27 cellular contexts compared by ENCODE assay signal in the genomic region with DNA sequence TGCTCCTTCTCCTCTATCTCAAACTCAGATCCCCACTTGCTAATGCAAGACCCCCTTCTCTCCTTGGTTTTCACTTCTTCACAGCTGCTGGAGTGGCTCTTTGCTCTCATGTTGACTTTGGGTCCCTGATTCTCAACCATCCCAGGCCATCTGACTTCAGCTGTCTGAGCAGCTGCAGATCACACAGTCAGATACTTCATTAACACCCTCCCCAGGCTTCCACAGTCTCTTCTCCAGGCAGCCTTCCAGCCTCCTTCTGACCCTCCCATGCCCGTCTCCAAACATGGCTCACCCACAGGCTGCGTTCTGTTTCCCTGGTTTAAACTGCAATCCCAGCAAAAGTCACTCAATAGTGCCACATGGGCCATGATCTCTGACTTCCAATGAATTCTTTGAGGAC.
A peak's percentile ranks its signal among the peaks of the same experiment; 100 is the strongest.
DNase-seq lines count a peak whose midpoint lies in the region; ATAC-seq lines count a peak whose summit lies in the region.
"Had no signal": no experiment of that assay in that cellular context is flagged by ENCODE, and none has a peak within 500 bp of the region (broad histone marks: within the 10 kb centered on the region; RNA-seq: fewer than 3 reads in every experiment).

No MANE protein-coding gene starts in this region.

- intact Hi-C loops in right cardiac atrium (cut with DNase I): no loop called here
- intact Hi-C loops in Right ventricle myocardium superior (cut with DNase I): no loop called here

- H3K9me3 ChIP-seq in right cardiac atrium (ENCODE audit: control insufficient read depth, low read length) (no peaks in the 10 kb centered on the region), T-helper 17 cell (ENCODE audit: control insufficient read depth, low read length, poor library complexity, severe bottlenecking) (no peaks in the 10 kb centered on the region)
- H3K9me3 ChIP-seq: Caco-2, HAP-1, transverse colon had no signal

- peak overlapping the region; percentile 49 for H3K4me3 Mint-ChIP-seq in T-helper 17 cell
- H3K4me3 Mint-ChIP-seq in memory B cell: no peak overlapping the region
- H3K4me3 Mint-ChIP-seq in stimulated activated memory B cell treated with anti-CD40 and anti-IgM and Interleukin-4, amounts not matched to agents 10 μg/mL and 1 μg/mL and 100 μg/mL, for 72 hours: no peak overlapping the region
- H3K4me3 Mint-ChIP-seq: immature natural killer cell; T-helper 2 cell treated with Interferon-gamma antibody and Interleukin-4, amounts not matched to agents 5 μg/mL and 100 μg/mL, for 36 hours had no signal

- ATAC-seq in right cardiac atrium: peak in 1 of 2 donors; percentile 16
- ATAC-seq in Right ventricle myocardium superior (ENCODE audit: poor library complexity): no peak
- no peak for ATAC-seq in T-helper 17 cell
- no peak for ATAC-seq in memory B cell (ENCODE audit: low read depth)
- no peak for ATAC-seq in stimulated activated memory B cell treated with anti-CD40 and anti-IgM and Interleukin-4, amounts not matched to agents 10 μg/mL and 1 μg/mL and 100 μg/mL, for 72 hours
- no peak for ATAC-seq in HG03354 (IDR thresholded peaks at IDR 0.05; ENCODE audit: poor library complexity, severe bottlenecking, unreplicated experiment)
- ATAC-seq in HG02884 (IDR thresholded peaks at IDR 0.05; ENCODE audit: unreplicated experiment): no peak
- ATAC-seq: sciatic nerve had no signal

- H3K27ac Mint-ChIP-seq in T-helper 17 cell (peak overlapping the region; percentile 99), memory B cell (peak overlapping the region; percentile 30)
- peak overlapping the region; percentile 14 for H3K27ac Mint-ChIP-seq in stimulated activated memory B cell treated with anti-CD40 and anti-IgM and Interleukin-4, amounts not matched to agents 10 μg/mL and 1 μg/mL and 100 μg/mL, for 72 hours
- H3K27ac Mint-ChIP-seq: T-helper 2 cell treated with Interferon-gamma antibody and Interleukin-4, amounts not matched to agents 5 μg/mL and 100 μg/mL, for 36 hours had no signal

- DNase-seq in right cardiac atrium: no peak
- no peak for DNase-seq in Right ventricle myocardium superior
- no peak for DNase-seq in T-helper 17 cell
- DNase-seq in memory B cell (ENCODE audit: low spot score in 2 of 2): no peak
- DNase-seq: activated CD4-positive, alpha-beta T cell treated with anti-CD3 and anti-CD28 coated beads for 4 hours; aorta; Caco-2; effector memory CD4-positive, alpha-beta T cell; GF-D8; immature natural killer cell; mammary epithelial cell; MV-4-11; NCI-H1436; NCI-H2081 treated with DMSO at 0.1 percent for 48 hours; NCI-H2227 treated with DMSO at 0.1 percent for 48 hours; NCI-H69; SHP77; stimulated activated CD4-positive, alpha-beta T cell treated with anti-CD3 and anti-CD28 coated beads, Interleukin-4, amount 100 ng/mL, for 1 hour; transverse colon had no signal

- H3K4me1 ChIP-seq in right cardiac atrium (ENCODE audit: control insufficient read depth, insufficient read depth, low read length): peaks cover 6% of the 10 kb centered on the region

- H3K27me3 ChIP-seq in right cardiac atrium (ENCODE audit: control insufficient read depth, insufficient read depth): no peaks in the 10 kb centered on the region
- H3K27me3 ChIP-seq: transverse colon had no signal

- H3K4me3 ChIP-seq in right cardiac atrium (ENCODE audit: low read length): no peak overlapping the region
- H3K4me3 ChIP-seq: coronary artery, HAP-1, transverse colon had no signal

- H3K27me3 Mint-ChIP-seq in T-helper 17 cell (no peaks in the 10 kb centered on the region), memory B cell (no peaks in the 10 kb centered on the region)
- H3K27me3 Mint-ChIP-seq in stimulated activated memory B cell treated with anti-CD40 and anti-IgM and Interleukin-4, amounts not matched to agents 10 μg/mL and 1 μg/mL and 100 μg/mL, for 72 hours: no peaks in the 10 kb centered on the region
- H3K27me3 Mint-ChIP-seq: IgD-negative memory B cell had no signal

- 81% methylated on average over 2 of the region's 2 CpGs for WGBS in right cardiac atrium

- peak overlapping the region; percentile 55 for H3K27ac ChIP-seq in right cardiac atrium (ENCODE audit: low read length)
- H3K27ac ChIP-seq: coronary artery, transverse colon had no signal

- H3K4me1 Mint-ChIP-seq in T-helper 17 cell: peaks cover 61% of the 10 kb centered on the region
- H3K4me1 Mint-ChIP-seq in memory B cell: peaks cover 42% of the 10 kb centered on the region
- H3K4me1 Mint-ChIP-seq in stimulated activated memory B cell treated with anti-CD40 and anti-IgM and Interleukin-4, amounts not matched to agents 10 μg/mL and 1 μg/mL and 100 μg/mL, for 72 hours: peaks cover 63% of the 10 kb centered on the region

- H3K9me3 Mint-ChIP-seq in memory B cell: peaks cover 1% of the 10 kb centered on the region
- peaks cover 3% of the 10 kb centered on the region for H3K9me3 Mint-ChIP-seq in stimulated activated memory B cell treated with anti-CD40 and anti-IgM and Interleukin-4, amounts not matched to agents 10 μg/mL and 1 μg/mL and 100 μg/mL, for 72 hours
- H3K9me3 Mint-ChIP-seq: immature natural killer cell; T-helper 2 cell treated with Interferon-gamma antibody and Interleukin-4, amounts not matched to agents 5 μg/mL and 100 μg/mL, for 36 hours had no signal

- peaks cover 9% of the 10 kb centered on the region for H3K36me3 Mint-ChIP-seq in T-helper 17 cell (ENCODE audit: low read depth)
- H3K36me3 Mint-ChIP-seq in memory B cell: peaks cover 35% of the 10 kb centered on the region
- peaks cover 42% of the 10 kb centered on the region for H3K36me3 Mint-ChIP-seq in stimulated activated memory B cell treated with anti-CD40 and anti-IgM and Interleukin-4, amounts not matched to agents 10 μg/mL and 1 μg/mL and 100 μg/mL, for 72 hours

Comparison
In these comparisons a context has a peak if more than half of its experiments do, and no peak if none do; other contexts are left out.
1. H3K27ac Mint-ChIP-seq: peak in every context shown above with its lines; median percentile 99 in T-helper 17 cell; 30 in memory B cell; 14 in stimulated activated memory B cell treated with anti-CD40 and anti-IgM and Interleukin-4, amounts not matched to agents 10 μg/mL and 1 μg/mL and 100 μg/mL, for 72 hours.